8 cellular contexts compared by ENCODE assay signal in genomic region chr1:150696995-150697927, GRCh38. TPM values are rescaled to one million over a fixed set of nuclear protein-coding genes. Genes with fewer than 3 reads are reported as not detected.
DNase-seq lines count a peak whose midpoint lies in the region; ATAC-seq and TF ChIP-seq lines count a peak whose summit lies in the region.

GOLPH3L (minus strand) TSS chr1:150697154; CDS start chr1:150694838, 2,316 bp downstream.

- peak; percentile 100 for ATAC-seq in HG02759 (IDR thresholded peaks at IDR 0.05; ENCODE audit: unreplicated experiment)

- peak in 1 of 2 donors; percentile 71 for TF ChIP-seq POLR2A in tibial nerve (IDR thresholded peaks at IDR 0.05)

- H3K27me3 ChIP-seq in adipocyte (replicated peaks; ENCODE audit: control insufficient read depth, insufficient read depth, low read length) (no peaks in the 10 kb centered on the region), cardiac muscle cell (no peaks in the 10 kb centered on the region), parathyroid adenoma (ENCODE audit: control insufficient read depth, insufficient read depth, low read length) (no peaks in the 10 kb centered on the region), tibial nerve (no peaks in the 10 kb centered on the region)

- H3K36me3 ChIP-seq in adipocyte (ENCODE audit: control insufficient read depth, insufficient read depth, low read length, severe bottlenecking) (peaks cover 21% of the 10 kb centered on the region), cardiac muscle cell (peaks cover 21% of the 10 kb centered on the region), parathyroid adenoma (ENCODE audit: control insufficient read depth, insufficient read depth, low read length) (no peaks in the 10 kb centered on the region), tibial nerve (peaks cover 0 to 25% (median 5%) of the 10 kb centered on the region in 3 donors)

- WGBS in tibial nerve, 2 donors = 2% methylated on average over 18 of the region's 18 CpGs

- H2AFZ ChIP-seq in parathyroid adenoma = peak within 1 kb of the TSS; percentile 84

- DNase-seq in GM10266 (ENCODE audit: extremely low spot score) (peak; percentile 89), NCI-H1417 (lab: John Stamatoyannopoulos, UW) (peak; percentile 98 to 100 (median 100)), SW 1271 (lab: John Stamatoyannopoulos, UW) (peak; percentile 89 to 97), adipocyte (ENCODE audit: low read depth) (peak; percentile 97), cardiac muscle cell (ENCODE audit: low read depth in 1 of 2, low spot score in 1 of 2) (peak; percentile 97 to 99), tibial nerve (ENCODE audit: low spot score in 2 of 2) (peak; percentile 81 to 92)

- peak; percentile 58 to 89 for TF ChIP-seq EP300 in tibial nerve (IDR thresholded peaks at IDR 0.05)

- H3K79me2 ChIP-seq in parathyroid adenoma = no peaks in the 10 kb centered on the region

- H3K4me3 ChIP-seq in adipocyte (ENCODE audit: low read length) = peak within 1 kb of the TSS; percentile 96
- peak within 1 kb of the TSS; percentile 93 for H3K4me3 ChIP-seq in cardiac muscle cell
- H3K4me3 ChIP-seq in parathyroid adenoma (ENCODE audit: low read depth, low read length) = peak within 1 kb of the TSS; percentile 89
- peak within 1 kb of the TSS; percentile 56 to 72 (median 65) for H3K4me3 ChIP-seq in tibial nerve

- H3K9ac ChIP-seq in adipocyte (ENCODE audit: low read length) (peak within 1 kb of the TSS; percentile 85), parathyroid adenoma (no peak within 1 kb of the TSS)

- no peak for TF ChIP-seq CTCF in GM10266 (IDR thresholded peaks at IDR 0.05; ENCODE audit: control insufficient read depth, insufficient read depth, low read depth, missing control alignments)
- peak; percentile 22 for TF ChIP-seq CTCF in cardiac muscle cell (IDR thresholded peaks at IDR 0.05; ENCODE audit: low read depth, low read length)
- peak; percentile 13 for TF ChIP-seq CTCF in parathyroid adenoma (IDR thresholded peaks at IDR 0.05)
- peak; percentile 5 to 44 (median 23) for TF ChIP-seq CTCF in tibial nerve (IDR thresholded peaks at IDR 0.05)

- H3K27ac ChIP-seq in cardiac muscle cell (peak within 1 kb of the TSS; percentile 51), parathyroid adenoma (peak within 1 kb of the TSS; percentile 51), tibial nerve (peak within 1 kb of the TSS; percentile 55 to 84 (median 76))

- H3K9me3 ChIP-seq in adipocyte (ENCODE audit: control insufficient read depth, low read length) (no peaks in the 10 kb centered on the region), cardiac muscle cell (ENCODE audit: low read depth) (no peaks in the 10 kb centered on the region), parathyroid adenoma (ENCODE audit: control insufficient read depth, low read length) (no peaks in the 10 kb centered on the region), tibial nerve (no peaks in the 10 kb centered on the region)

- H3K4me1 ChIP-seq in adipocyte (ENCODE audit: control insufficient read depth, insufficient read depth, low read length) (peaks cover 10% of the 10 kb centered on the region), cardiac muscle cell (ENCODE audit: low read depth) (peaks cover 8% of the 10 kb centered on the region), parathyroid adenoma (no peaks in the 10 kb centered on the region), tibial nerve (peaks cover 0 to 35% (median 5%) of the 10 kb centered on the region in 4 donors)

- H3K4me2 ChIP-seq in parathyroid adenoma (ENCODE audit: low read length) = peak within 1 kb of the TSS; percentile 96

RNA-seq across cellular contexts. Expression of gene GOLPH3L, which starts in this region (rescaled TPM):
- total RNA-seq in cardiac muscle cell (6.6 and 11.8 TPM in 2 replicates), tibial nerve (10 to 100 TPM; 20.6 to 30.9 (median 26.5) TPM)
- 17.4 and 22.3 TPM in 2 replicates for polyA plus RNA-seq in cardiac muscle cell

Comparison
In these comparisons a context has a peak if more than half of its experiments do, and no peak if none do; other contexts are left out.
1. Peak in every context shown above with its lines: DNase-seq, ATAC-seq, H3K4me3 ChIP-seq and H3K27ac ChIP-seq.